ENCODE assay signal across 9 cellular contexts in the genomic region with DNA sequence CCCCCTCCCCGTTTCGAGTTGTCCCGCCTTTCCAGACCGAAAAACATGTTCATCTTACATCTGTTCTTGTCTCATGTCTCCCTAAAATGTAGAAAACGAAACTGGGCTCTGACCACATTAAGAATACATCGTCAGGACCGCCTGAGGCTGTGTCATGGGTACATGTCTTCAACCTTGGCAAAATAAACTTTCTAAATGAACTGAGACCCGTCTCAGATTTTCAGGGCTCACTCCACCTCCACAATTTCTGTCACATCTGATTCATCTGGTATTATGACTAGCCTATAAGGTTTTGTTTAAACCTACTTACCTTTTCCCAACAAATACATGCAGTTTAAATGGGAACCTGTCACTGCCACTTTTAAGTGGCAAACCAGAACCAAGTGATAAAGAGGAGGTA. TPM values are rescaled to one million over a fixed set of nuclear protein-coding genes. Genes with fewer than 3 reads are reported as not detected.
DNase-seq lines count a peak whose midpoint lies in the region; ATAC-seq and TF ChIP-seq lines count a peak whose summit lies in the region.
"Had no signal": no experiment of that assay in that cellular context is flagged by ENCODE, and none has a peak within 500 bp of the region (broad histone marks: within the 10 kb centered on the region; RNA-seq: fewer than 3 reads in every experiment).

No MANE protein-coding gene starts in this region.

- no peak overlapping the region for H3K18ac ChIP-seq in IMR-90 (ENCODE audit: low read depth, low read length)

- no peaks in the 10 kb centered on the region for H3K36me3 ChIP-seq in BJ (ENCODE audit: control insufficient read depth, insufficient read depth, low read length)
- H3K36me3 ChIP-seq in IMR-90 (ENCODE audit: control insufficient read depth, insufficient read depth, low read length), result no peaks in the 10 kb centered on the region
- no peaks in the 10 kb centered on the region for H3K36me3 ChIP-seq in muscle layer of colon (ENCODE audit: insufficient read depth, low read length)

- H3K4me3 ChIP-seq in BJ (ENCODE audit: low read depth, low read length) (peak overlapping the region; percentile 19), IMR-90 (ENCODE audit: insufficient read depth, low read depth, low read length) (no peak overlapping the region), astrocyte of the spinal cord (ENCODE audit: low read depth, low read length) (peak overlapping the region; percentile 22), muscle layer of colon (ENCODE audit: low read depth in 1 of 2, low read length in 2 of 2) (peak overlapping the region; percentile 40 to 61)

- H3K9me1 ChIP-seq in IMR-90 (ENCODE audit: insufficient read depth, low read length), result no peaks in the 10 kb centered on the region

- H4K5ac ChIP-seq in IMR-90 (ENCODE audit: low read depth, low read length), result no peak overlapping the region

- no peaks in the 10 kb centered on the region for H4K20me1 ChIP-seq in IMR-90 (ENCODE audit: insufficient read depth, low read length)

- no peak overlapping the region for H2BK5ac ChIP-seq in IMR-90 (ENCODE audit: low read depth, low read length, poor library complexity, severe bottlenecking)

- H3K56ac ChIP-seq in IMR-90 (ENCODE audit: extremely low read depth, insufficient read depth, low read length), result no peak overlapping the region

- H3K9me3 ChIP-seq in IMR-90 (ENCODE audit: control insufficient read depth, insufficient read depth, low read length) (peaks cover 7% of the 10 kb centered on the region), muscle layer of colon (ENCODE audit: low read length) (no peaks in the 10 kb centered on the region)

- H3K23ac ChIP-seq in IMR-90 (ENCODE audit: low read depth, low read length), result no peak overlapping the region

- TF ChIP-seq POLR2A in IMR-90 (IDR thresholded peaks at IDR 0.05; ENCODE audit: low read depth, low read length), result no peak

- POLR2A ChIA-PET in BJ (lab: Charles Lee), result no interaction called here
- POLR2A ChIA-PET in IMR-90 (lab: Charles Lee; ENCODE audit: unreplicated experiment), result no interaction called here

- H3K4ac ChIP-seq in IMR-90 (ENCODE audit: low read depth, low read length), result no peak overlapping the region

- H3K14ac ChIP-seq in IMR-90 (replicated peaks; ENCODE audit: low read depth, low read length), result no peak overlapping the region

- H2BK15ac ChIP-seq in IMR-90 (ENCODE audit: low read depth, low read length), result no peak overlapping the region

- no peak overlapping the region for H3K27ac ChIP-seq in IMR-90 (ENCODE audit: insufficient read depth, low read length)
- no peak overlapping the region for H3K27ac ChIP-seq in muscle layer of colon (ENCODE audit: low read depth, low read length)

- no peak overlapping the region for H2AK5ac ChIP-seq in IMR-90 (ENCODE audit: low read depth, low read length)

- in situ Hi-C loops in IMR-90 (cut with MboI; ENCODE audit: low sequenced_read_pairs), result no loop called here
- in situ Hi-C loops in astrocyte of the spinal cord (cut with HindIII; ENCODE audit: low sequenced_read_pairs), result no loop called here

- H2BK120ac ChIP-seq in IMR-90 (ENCODE audit: low read depth, low read length), result no peak overlapping the region

- no peak for ATAC-seq in IMR-90 (ENCODE audit: low read depth)
- ATAC-seq in GM19463 (IDR thresholded peaks at IDR 0.05; ENCODE audit: unreplicated experiment), result no peak
- ATAC-seq in GM19395 (IDR thresholded peaks at IDR 0.05; ENCODE audit: unreplicated experiment), result no peak

- H3K4me1 ChIP-seq in IMR-90 (ENCODE audit: control insufficient read depth, insufficient read depth, low read length) (no peaks in the 10 kb centered on the region), muscle layer of colon (ENCODE audit: insufficient read depth, low read length) (no peaks in the 10 kb centered on the region)

- H3K27me3 ChIP-seq in BJ (ENCODE audit: control insufficient read depth, insufficient read depth, low read length) (no peaks in the 10 kb centered on the region), IMR-90 (ENCODE audit: control insufficient read depth, insufficient read depth, low read length) (peaks cover 12% of the 10 kb centered on the region), muscle layer of colon (ENCODE audit: control insufficient read depth in 1 of 2, insufficient read depth in 2 of 2, low read length in 2 of 2) (no peaks in the 10 kb centered on the region)

- H3K4me2 ChIP-seq in IMR-90 (ENCODE audit: low read depth, low read length), result no peak overlapping the region

- H3K9ac ChIP-seq in IMR-90 (ENCODE audit: low read depth, low read length), result no peak overlapping the region; the same call in 1 of the 2 replicates
- no peak overlapping the region for H3K9ac ChIP-seq in muscle layer of colon (ENCODE audit: low read length)

- TF ChIP-seq CTCF in BJ (IDR thresholded peaks at IDR 0.05; ENCODE audit: insufficient read depth, low read depth, low read length) (no peak), IMR-90 (conservative IDR thresholded peaks at IDR 0.05; ENCODE audit: low read depth, low read length) (no peak), astrocyte of the spinal cord (IDR thresholded peaks at IDR 0.05; ENCODE audit: low read depth, low read length) (no peak)

- DNase-seq in BJ (ENCODE audit: low read depth) (no peak), IMR-90 (no peak), astrocyte of the spinal cord (ENCODE audit: low read depth, low spot score) (no peak), DMS 273 (lab: John Stamatoyannopoulos, UW; ENCODE audit: unreplicated experiment) (no peak)
- DNase-seq in effector CD8-positive, alpha-beta T cell (lab: John Stamatoyannopoulos, UW), result no peak
- DNase-seq: amniotic stem cell had no signal

- dilution Hi-C loops in IMR-90 (cut with HindIII; ENCODE audit: low sequenced_read_pairs, unreplicated experiment), result no loop called here

- CTCF ChIA-PET in BJ (lab: Yijun Ruan, JAX), result interaction anchor here (1.2 to 1.8 kb wide), 2 partner anchors 13 to 219 kb away, joined by 5 read pairs; no protein-coding TSS in a partner anchor
- CTCF ChIA-PET in IMR-90 (lab: Yijun Ruan, JAX), result no interaction called here

- H3K79me1 ChIP-seq in IMR-90 (ENCODE audit: low read depth in 1 of 2, low read length in 2 of 2), result no peaks in the 10 kb centered on the region

- TF ChIP-seq RAD21 in IMR-90 (IDR thresholded peaks at IDR 0.05; ENCODE audit: low read length), result no peak

- no peak overlapping the region for H4K91ac ChIP-seq in IMR-90 (ENCODE audit: insufficient read depth, low read depth, low read length)

- intact Hi-C loops in IMR-90 (cut with micrococcal nuclease), result no loop called here

- H2AK9ac ChIP-seq in IMR-90 (replicated peaks; ENCODE audit: low read depth, low read length, poor library complexity), result no peak overlapping the region

- H2BK20ac ChIP-seq in IMR-90 (ENCODE audit: low read depth, low read length), result no peak overlapping the region

- H4K8ac ChIP-seq in IMR-90 (ENCODE audit: low read depth in 2 of 2, low read length in 2 of 2), result no peak overlapping the region

- no TSS peak for BruUV-seq in IMR-90 (replicated peaks; lab: Mats Ljungman, UMichigan)

- 36% methylated on average over 4 of the region's 8 CpGs; no CpG with 5 or more reads in 1 of the 2 experiments for WGBS in IMR-90 (ENCODE audit: extremely low coverage in 2 of 2, insufficient read length in 1 of 2), 2 experiments

- peak overlapping the region; percentile 50 for H2AFZ ChIP-seq in IMR-90 (replicated peaks; ENCODE audit: low read length, poor library complexity)

TF ChIP-seq in IMR-90, 13 proteins besides CTCF, POLR2A, EP300 and RAD21 (continues in another document):
- TF ChIP-seq FOS (IDR thresholded peaks at IDR 0.05; ENCODE audit: low read depth, low read length) (no peak), MAFK (IDR thresholded peaks at IDR 0.05; ENCODE audit: low read depth, low read length) (no peak), RFX5 (IDR thresholded peaks at IDR 0.05; ENCODE audit: low read depth, low read length) (no peak), ELK1 (IDR thresholded peaks at IDR 0.05; ENCODE audit: borderline replicate concordance, low read depth, low read length) (no peak), MXI1 (IDR thresholded peaks at IDR 0.05; ENCODE audit: borderline replicate concordance, low read depth, low read length) (no peak), MAZ (IDR thresholded peaks at IDR 0.05; ENCODE audit: borderline replicate concordance, low read depth, low read length) (no peak), SMC3 (IDR thresholded peaks at IDR 0.05; ENCODE audit: low read depth, low read length) (no peak), USF2 (IDR thresholded peaks at IDR 0.05; ENCODE audit: low read depth, low read length) (no peak), BHLHE40 (IDR thresholded peaks at IDR 0.05; ENCODE audit: low read depth, low read length) (no peak), CEBPB (IDR thresholded peaks at IDR 0.05; ENCODE audit: low read depth, low read length) (no peak), CHD1 (IDR thresholded peaks at IDR 0.05; ENCODE audit: low read depth, low read length) (no peak)

RNA-seq across cellular contexts. Expression of gene SDR42E1, which starts 0.6 kb away (rescaled TPM):
- polyA plus RNA-seq in BJ (2011; rRNA removed) (0.44 and 0.80 TPM in 2 replicates), IMR-90 (2012; rRNA removed) (0.32 and 0.44 TPM in 2 replicates)
- polyA minus RNA-seq in BJ (2011; rRNA and poly(A)+ RNA removed), result 0.09 and 0.15 TPM in 2 replicates
- 0.28 and 0.72 TPM in 2 replicates for total RNA-seq in IMR-90 (2012; rRNA removed)
- 0.02 and 0.13 TPM in 2 replicates for polyA plus RNA-seq in IMR-90 (2012; cell fraction: cytosol; rRNA removed)
- polyA plus RNA-seq in IMR-90 (2012; cell fraction: nucleus; rRNA removed; ENCODE audit: low replicate concordance), result 0.11 and 0.24 TPM in 2 replicates

RNA-seq across cellular contexts. Expression of gene HSD17B2, which starts 24.4 kb away (rescaled TPM):
- polyA plus RNA-seq in BJ (2011; rRNA removed) (0.60 and 0.81 TPM in 2 replicates), IMR-90 (2012; rRNA removed) (0.12 TPM in 1 of 2 replicates, not detected in the other)
- 0.28 and 1.2 TPM in 2 replicates for polyA minus RNA-seq in BJ (2011; rRNA and poly(A)+ RNA removed)
- total RNA-seq in IMR-90 (2012; rRNA removed), result 0.18 and 0.28 TPM in 2 replicates
- 0.08 and 0.13 TPM in 2 replicates for polyA plus RNA-seq in IMR-90 (2012; cell fraction: cytosol; rRNA removed)
- polyA plus RNA-seq in IMR-90 (2012; cell fraction: nucleus; rRNA removed; ENCODE audit: low replicate concordance), result 0.09 and 0.11 TPM in 2 replicates
